26 cellular contexts compared by ENCODE assay signal in genomic region chrX:117834076-117834475, GRCh38.
"Had no signal": no experiment of that assay in that cellular context is flagged by ENCODE, and none has a peak within 500 bp of the region (broad histone marks: within the 10 kb centered on the region; RNA-seq: fewer than 3 reads in every experiment).

No MANE protein-coding gene starts in this region.

- H3K36me3 ChIP-seq: SJSA1 had no signal

- H3K4me3 ChIP-seq: K562, SJSA1, SK-N-MC had no signal

- FAIRE-seq: HepG2, K562, RCC 7860 had no signal

- H3K9me3 ChIP-seq: SJSA1 had no signal

- H3K4me3 Mint-ChIP-seq: IgD-negative memory B cell, T-cell had no signal

- H3K4me1 ChIP-seq: SJSA1 had no signal

- ATAC-seq: HepG2, K562, T-cell had no signal

- DNase-seq: Kasumi-1, MV-4-11, NCI-H1048, NCI-H1105, NCI-H1417, NCI-H146, NCI-H1694 treated with DMSO at 0.1 percent for 48 hours, NCI-H2029, NCI-H2081 treated with DMSO at 0.1 percent for 48 hours, NCI-H2171, NCI-H226, NCI-H446, NCI-H510A, NCI-H524 treated with DMSO at 0.1 percent for 48 hours, NCI-H69, NCI-H774, Right ventricle myocardium superior, RPMI8226, SIG-M5, T-cell had no signal

- H3K4me1 Mint-ChIP-seq: IgD-negative memory B cell, T-cell had no signal

- H3K27me3 ChIP-seq: SJSA1 had no signal

- H3K36me3 Mint-ChIP-seq: IgD-negative memory B cell, T-cell had no signal

- H3K27me3 Mint-ChIP-seq: IgD-negative memory B cell had no signal

- H3K27ac Mint-ChIP-seq: IgD-negative memory B cell, T-cell had no signal
